Comparison of ENCODE assay signal across 23 cellular contexts in genomic region chr7:25680636-25681035, GRCh38.
DNase-seq lines count a peak whose midpoint lies in the region; ATAC-seq and TF ChIP-seq lines count a peak whose summit lies in the region.
"Had no signal": no experiment of that assay in that cellular context is flagged by ENCODE, and none has a peak within 500 bp of the region (broad histone marks: within the 10 kb centered on the region; RNA-seq: fewer than 3 reads in every experiment).

No MANE protein-coding gene starts in this region.

- TF ChIP-seq POLR2A in esophagus muscularis mucosa (IDR thresholded peaks at IDR 0.05; ENCODE audit: low read depth) = no peak
- TF ChIP-seq POLR2A in GM18505 (IDR thresholded peaks at IDR 0.05; ENCODE audit: borderline replicate concordance, extremely low read depth, insufficient read depth, insufficient read length) = no peak

- intact Hi-C loops in esophagus muscularis mucosa (cut with DNase I) = no loop called here

- H3K27me3 ChIP-seq in esophagus muscularis mucosa = no peaks in the 10 kb centered on the region
- no peaks in the 10 kb centered on the region for H3K27me3 ChIP-seq in trophoblast cell (ENCODE audit: insufficient read depth, low read length)
- no peaks in the 10 kb centered on the region for H3K27me3 ChIP-seq in endodermal cell (ENCODE audit: control insufficient read depth, insufficient read depth, low read length, poor library complexity, severe bottlenecking)
- H3K27me3 ChIP-seq: BE2C, BLaER1 had no signal

- no peak overlapping the region for H3K27ac Mint-ChIP-seq in endodermal cell
- H3K27ac Mint-ChIP-seq: CD4-positive, alpha-beta memory T cell; CD4-positive, CD25-positive, alpha-beta regulatory T cell; CD8-positive, alpha-beta memory T cell had no signal

- H3K4me2 ChIP-seq in trophoblast cell (ENCODE audit: low read length) = no peak overlapping the region
- H3K4me2 ChIP-seq: BLaER1 had no signal

- no peak overlapping the region for H3K14ac ChIP-seq in trophoblast cell (ENCODE audit: low read length)

- no peak overlapping the region for H3K4ac ChIP-seq in trophoblast cell (ENCODE audit: low read depth, low read length)

- ATAC-seq in GM18505 (IDR thresholded peaks at IDR 0.05; ENCODE audit: unreplicated experiment) = no peak
- ATAC-seq: GM12878 had no signal

- no peaks in the 10 kb centered on the region for H3K79me2 ChIP-seq in trophoblast cell (ENCODE audit: control insufficient read depth, insufficient read depth, low read length, poor library complexity)

- no peak overlapping the region for H2BK120ac ChIP-seq in trophoblast cell (ENCODE audit: insufficient read depth, low read length, poor library complexity)

- H2AFZ ChIP-seq in trophoblast cell (ENCODE audit: insufficient read depth, low read length, poor library complexity) = no peak overlapping the region

- DNase-seq in esophagus muscularis mucosa (ENCODE audit: extremely low spot score) (peak; percentile 89), trophoblast cell (no peak), cerebellar nuclear complex (lab: John Stamatoyannopoulos, UW) (no peak), endodermal cell (no peak)
- DNase-seq: 8988T; ACHN; BE2C; C1 segment of cervical spinal cord; CD4-positive, alpha-beta memory T cell; CD4-positive, CD25-positive, alpha-beta regulatory T cell; CD8-positive, alpha-beta memory T cell; COR-L47; DMS 273 treated with DMSO at 0.1 percent for 48 hours; DMS153; DMS53; DMS79; DND-41; EL; GDM1 had no signal

- no peaks in the 10 kb centered on the region for H3K9me3 ChIP-seq in esophagus muscularis mucosa
- H3K9me3 ChIP-seq in trophoblast cell (ENCODE audit: insufficient read depth, low read depth, low read length) = no peaks in the 10 kb centered on the region
- H3K9me3 ChIP-seq in endodermal cell (ENCODE audit: control insufficient read depth, low read length) = no peaks in the 10 kb centered on the region
- H3K9me3 ChIP-seq: BE2C, BLaER1 had no signal

- H3K9me3 Mint-ChIP-seq in endodermal cell = no peaks in the 10 kb centered on the region
- H3K9me3 Mint-ChIP-seq: CD8-positive, alpha-beta memory T cell had no signal

- H3K36me3 Mint-ChIP-seq in endodermal cell (ENCODE audit: low read depth) = no peaks in the 10 kb centered on the region
- H3K36me3 Mint-ChIP-seq: CD14-positive monocyte; CD4-positive, alpha-beta memory T cell; CD4-positive, CD25-positive, alpha-beta regulatory T cell; CD8-positive, alpha-beta memory T cell had no signal

- no peak overlapping the region for H2BK5ac ChIP-seq in trophoblast cell (ENCODE audit: low read depth, low read length, poor library complexity)

- H2BK12ac ChIP-seq in trophoblast cell (ENCODE audit: low read length) = peak overlapping the region; percentile 52

- H3K4me3 Mint-ChIP-seq in endodermal cell = no peak overlapping the region
- H3K4me3 Mint-ChIP-seq: CD14-positive monocyte; CD4-positive, alpha-beta memory T cell; CD4-positive, CD25-positive, alpha-beta regulatory T cell; CD8-positive, alpha-beta memory T cell had no signal

- H3K4me3 ChIP-seq in esophagus muscularis mucosa = no peak overlapping the region
- no peak overlapping the region for H3K4me3 ChIP-seq in trophoblast cell (ENCODE audit: low read depth, low read length)
- no peak overlapping the region for H3K4me3 ChIP-seq in endodermal cell (ENCODE audit: low read length)
- H3K4me3 ChIP-seq: BLaER1, GM12878 had no signal

- no peak overlapping the region for H3K18ac ChIP-seq in trophoblast cell (ENCODE audit: low read length)

- no peak for TF ChIP-seq CTCF in esophagus muscularis mucosa (IDR thresholded peaks at IDR 0.05)
- TF ChIP-seq CTCF in endodermal cell (conservative IDR thresholded peaks at IDR 0.05) = no peak

- no peaks in the 10 kb centered on the region for H3K36me3 ChIP-seq in esophagus muscularis mucosa
- no peaks in the 10 kb centered on the region for H3K36me3 ChIP-seq in trophoblast cell (ENCODE audit: control insufficient read depth in 1 of 2, insufficient read depth in 2 of 2, low read length in 2 of 2)
- H3K36me3 ChIP-seq in endodermal cell (ENCODE audit: control insufficient read depth, insufficient read depth, low read length) = no peaks in the 10 kb centered on the region
- H3K36me3 ChIP-seq: BE2C, BLaER1 had no signal

- H4K12ac ChIP-seq in trophoblast cell (ENCODE audit: low read depth, low read length) = no peak overlapping the region

- no peak overlapping the region for H4K91ac ChIP-seq in trophoblast cell (ENCODE audit: low read depth, low read length)

- no peak overlapping the region for H3K9ac ChIP-seq in trophoblast cell (ENCODE audit: low read length)
- no peak overlapping the region for H3K9ac ChIP-seq in endodermal cell (ENCODE audit: extremely low read depth, low read length, poor library complexity, severe bottlenecking)
- H3K9ac ChIP-seq: BLaER1 had no signal

- no peak overlapping the region for H3K23ac ChIP-seq in trophoblast cell (ENCODE audit: low read length)

- H4K8ac ChIP-seq in trophoblast cell (ENCODE audit: low read depth, low read length) = no peak overlapping the region

- no peak for TF ChIP-seq EP300 in esophagus muscularis mucosa (IDR thresholded peaks at IDR 0.05)

- H3K4me1 Mint-ChIP-seq in endodermal cell = no peaks in the 10 kb centered on the region
- H3K4me1 Mint-ChIP-seq: CD14-positive monocyte; CD4-positive, alpha-beta memory T cell; CD4-positive, CD25-positive, alpha-beta regulatory T cell; CD8-positive, alpha-beta memory T cell had no signal

- no peak overlapping the region for H3K27ac ChIP-seq in esophagus muscularis mucosa (replicated peaks in 1 of 4)
- H3K27ac ChIP-seq in trophoblast cell (ENCODE audit: low read depth, low read length) = no peak overlapping the region
- H3K27ac ChIP-seq in endodermal cell (ENCODE audit: low read depth, low read length) = no peak overlapping the region
- H3K27ac ChIP-seq: BLaER1 had no signal

- H3K27me3 Mint-ChIP-seq in endodermal cell (ENCODE audit: insufficient read depth) = peaks cover 2% of the 10 kb centered on the region
- H3K27me3 Mint-ChIP-seq: CD4-positive, CD25-positive, alpha-beta regulatory T cell had no signal

- H2AK5ac ChIP-seq in trophoblast cell (ENCODE audit: low read length) = no peak overlapping the region

- H3K4me1 ChIP-seq in esophagus muscularis mucosa = peaks cover 0 to 6% (median 3%) of the 10 kb centered on the region in 4 donors
- H3K4me1 ChIP-seq in trophoblast cell (ENCODE audit: control insufficient read depth in 1 of 2, insufficient read depth in 2 of 2, low read length in 2 of 2) = no peaks in the 10 kb centered on the region
- no peaks in the 10 kb centered on the region for H3K4me1 ChIP-seq in endodermal cell (ENCODE audit: control insufficient read depth, insufficient read depth, low read length)

- H3K79me1 ChIP-seq in trophoblast cell (ENCODE audit: low read length) = no peaks in the 10 kb centered on the region
